Comparison of ENCODE assay signal across 23 cellular contexts in the genomic region with DNA sequence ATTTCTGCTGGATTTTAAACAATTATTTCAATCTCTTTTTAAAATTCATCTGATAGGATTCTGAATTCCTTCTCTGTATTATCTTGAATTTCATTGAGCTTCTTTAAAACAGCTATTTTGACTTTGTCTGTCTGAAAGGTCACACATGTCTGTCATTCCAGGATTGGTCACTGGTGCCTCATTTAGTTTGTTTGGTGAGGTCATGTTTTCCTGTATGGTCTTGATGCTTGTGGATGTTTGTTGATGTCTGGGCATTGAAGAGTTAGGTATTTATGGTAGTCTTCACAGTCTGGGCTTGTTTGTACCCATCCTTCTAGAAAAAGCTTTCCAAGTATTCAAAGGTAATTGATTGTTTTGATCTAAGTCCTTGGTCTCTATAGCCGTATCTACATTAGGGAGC.
"Had no signal": no experiment of that assay in that cellular context is flagged by ENCODE, and none has a peak within 500 bp of the region (broad histone marks: within the 10 kb centered on the region; RNA-seq: fewer than 3 reads in every experiment).

No MANE protein-coding gene starts in this region.

- H3K27me3 Mint-ChIP-seq: activated CD4-positive, alpha-beta T cell treated with anti-CD3 and anti-CD28 coated beads, Interleukin-2, amount 10 ng/mL, durations not matched to agents 7 days and 5 days; activated naive CD8-positive, alpha-beta T cell treated with anti-CD3 and anti-CD28 coated beads, Interleukin-2, amount 10 ng/mL, durations not matched to agents 7 days and 5 days; memory B cell; stimulated activated naive B cell treated with anti-CD40 and anti-IgM and Interleukin-4, amounts not matched to agents 10 μg/mL and 1 μg/mL and 100 μg/mL, for 72 hours; T-cell had no signal

- DNase-seq: activated CD4-positive, alpha-beta T cell treated with anti-CD3 and anti-CD28 coated beads, Interleukin-2, amount 10 ng/mL, durations not matched to agents 7 days and 5 days; activated CD4-positive, CD25-positive, alpha-beta regulatory T cell treated with anti-CD3 and anti-CD28 coated beads, Interleukin-2, amount 50 U/mL, for 72 hours; activated naive CD4-positive, alpha-beta T cell; activated naive CD8-positive, alpha-beta T cell treated with anti-CD3 and anti-CD28 coated beads, Interleukin-2, amount 10 ng/mL, durations not matched to agents 7 days and 5 days; activated T-cell treated with anti-CD3 and anti-CD28 coated beads for 4 hours; amniotic stem cell; cortex of kidney; effector CD4-positive, alpha-beta T cell; hippocampal formation; left cardiac atrium; nephron progenitor cell; sigmoid colon; stimulated activated CD4-positive, alpha-beta T cell treated with anti-CD3 and anti-CD28 coated beads, Interleukin-15, amount 100 ng/mL, for 24 hours; stimulated activated naive B cell treated with anti-CD40 and anti-IgM and Interleukin-4, amounts not matched to agents 10 μg/mL and 1 μg/mL and 100 μg/mL, for 72 hours; T-cell; testis; uterus; WERI-Rb-1 had no signal

- H3K36me3 ChIP-seq: sigmoid colon, uterus, WERI-Rb-1 had no signal

- H3K4me1 Mint-ChIP-seq: nephron progenitor cell had no signal

- H3K4me1 ChIP-seq: parathyroid adenoma, testis, uterus had no signal

- H3K27ac Mint-ChIP-seq: activated CD4-positive, alpha-beta T cell treated with anti-CD3 and anti-CD28 coated beads, Interleukin-2, amount 10 ng/mL, durations not matched to agents 7 days and 5 days; activated naive CD8-positive, alpha-beta T cell treated with anti-CD3 and anti-CD28 coated beads, Interleukin-2, amount 10 ng/mL, durations not matched to agents 7 days and 5 days; activated T-helper 2 cell treated with anti-CD3 and anti-CD28 coated beads, Interferon-gamma antibody, Interleukin-2, Interleukin-4, amounts not matched to agents 10 μg/mL and 5 μg/mL and 100 μg/mL, durations not matched to agents 14 hours and 24 hours and 36 hours; memory B cell; nephron progenitor cell; stimulated activated naive B cell treated with anti-CD40 and anti-IgM and Interleukin-4, amounts not matched to agents 10 μg/mL and 1 μg/mL and 100 μg/mL, for 72 hours had no signal

- H3K27ac ChIP-seq: parathyroid adenoma, sigmoid colon, testis, uterus, WERI-Rb-1 had no signal

- ATAC-seq: esophagus mucosa; left cardiac atrium; stimulated activated naive B cell treated with anti-CD40 and anti-IgM and Interleukin-4, amounts not matched to agents 10 μg/mL and 1 μg/mL and 100 μg/mL, for 72 hours; T-cell had no signal

- H3K27me3 ChIP-seq: sigmoid colon, testis, uterus had no signal

- H3K4me3 ChIP-seq: sigmoid colon, smooth muscle cell, testis, uterus had no signal

- H3K9me3 ChIP-seq: sigmoid colon, testis, uterus had no signal

- H3K4me3 Mint-ChIP-seq: activated CD4-positive, alpha-beta T cell treated with anti-CD3 and anti-CD28 coated beads, Interleukin-2, amount 10 ng/mL, durations not matched to agents 7 days and 5 days; activated naive CD8-positive, alpha-beta T cell treated with anti-CD3 and anti-CD28 coated beads, Interleukin-2, amount 10 ng/mL, durations not matched to agents 7 days and 5 days; memory B cell; nephron progenitor cell; stimulated activated naive B cell treated with anti-CD40 and anti-IgM and Interleukin-4, amounts not matched to agents 10 μg/mL and 1 μg/mL and 100 μg/mL, for 72 hours; T-cell had no signal
